ENCODE assay signal across 25 cellular contexts in genomic region chr4:86481429-86481828, GRCh38.
A peak's percentile ranks its signal among the peaks of the same experiment; 100 is the strongest.
DNase-seq lines count a peak whose midpoint lies in the region; ATAC-seq and TF ChIP-seq lines count a peak whose summit lies in the region.
"Had no signal": no experiment of that assay in that cellular context is flagged by ENCODE, and none has a peak within 500 bp of the region (broad histone marks: within the 10 kb centered on the region; RNA-seq: fewer than 3 reads in every experiment).

No MANE protein-coding gene starts in this region.

- H3K4me1 ChIP-seq in neuron (ENCODE audit: insufficient read depth, low read length) (peaks cover 60% of the 10 kb centered on the region), body of pancreas (no peaks in the 10 kb centered on the region)
- H3K4me1 ChIP-seq: right atrium auricular region had no signal

- ATAC-seq in esophagus mucosa (peak; percentile 70), GM18909 (IDR thresholded peaks at IDR 0.05; ENCODE audit: poor library complexity, unreplicated experiment) (no peak), HG02642 (IDR thresholded peaks at IDR 0.05; ENCODE audit: poor library complexity, unreplicated experiment) (no peak), body of pancreas (no peak)
- ATAC-seq: T-cell had no signal

- H3K36me3 ChIP-seq in neuron (ENCODE audit: insufficient read depth, low read length) (no peaks in the 10 kb centered on the region), body of pancreas (replicated peaks in 1 of 2; ENCODE audit: insufficient read depth in 1 of 2, low read depth in 2 of 2) (no peaks in the 10 kb centered on the region)
- H3K36me3 ChIP-seq: right atrium auricular region, spleen, tibial nerve had no signal

- no peak for TF ChIP-seq CTCF in body of pancreas (IDR thresholded peaks at IDR 0.05)

- peak in 2 of 3 experiments; percentile 33 to 88 for DNase-seq in NCI-H1417 (lab: John Stamatoyannopoulos, UW)
- peak; percentile 21 for DNase-seq in NCI-H345 (lab: John Stamatoyannopoulos, UW)
- no peak for DNase-seq in NCI-H1092 (lab: John Stamatoyannopoulos, UW)
- no peak for DNase-seq in body of pancreas
- DNase-seq: aorta; CD4-positive, CD25-positive, alpha-beta regulatory T cell; dorsolateral prefrontal cortex; GF-D8; IMR-90; kidney; mammary epithelial cell; NCI-H1105; NCI-H2171 treated with DMSO at 0.1 percent for 48 hours; SIG-M5; spleen; stimulated activated CD4-positive, alpha-beta T cell treated with anti-CD3 and anti-CD28 coated beads, Interleukin-4, amount 100 ng/mL, for 4 hours; T-cell had no signal

- no peak for TF ChIP-seq POLR2A in body of pancreas (IDR thresholded peaks at IDR 0.05)

- no peaks in the 10 kb centered on the region for H3K9me3 ChIP-seq in neuron (ENCODE audit: low read length)
- no peaks in the 10 kb centered on the region for H3K9me3 ChIP-seq in body of pancreas
- H3K9me3 ChIP-seq: right atrium auricular region, spleen, tibial nerve had no signal

- peak overlapping the region; percentile 19 for H3K4me3 ChIP-seq in neuron (ENCODE audit: low read length)
- no peak overlapping the region for H3K4me3 ChIP-seq in body of pancreas
- H3K4me3 ChIP-seq: hepatocyte, right atrium auricular region, spleen, tibial nerve had no signal

- WGBS in body of pancreas, 2 donors: 88 to 97% methylated on average over 1 of the region's 1 CpG

- H3K27ac ChIP-seq in body of pancreas: no peak overlapping the region
- H3K27ac ChIP-seq: hepatocyte, HL-60, right atrium auricular region, spleen, tibial nerve had no signal

- intact Hi-C loops in body of pancreas (cut with DNase I): no loop called here

- H3K27me3 ChIP-seq in neuron (ENCODE audit: insufficient read depth, low read length): no peaks in the 10 kb centered on the region
- H3K27me3 ChIP-seq in body of pancreas: no peaks in the 10 kb centered on the region
- H3K27me3 ChIP-seq: dorsolateral prefrontal cortex, hepatocyte, right atrium auricular region, spleen, tibial nerve had no signal

- no peak overlapping the region for H2AFZ ChIP-seq in neuron (ENCODE audit: low read depth, low read length)
- H2AFZ ChIP-seq: hepatocyte had no signal

Comparison
In these comparisons a context has a peak if more than half of its experiments do, and no peak if none do; other contexts are left out.
1. DNase-seq: peak in NCI-H1417 (2 of 3) and NCI-H345 (single experiment); none in NCI-H1092 (single experiment) and body of pancreas (0 of 4).